In the genomic region with DNA sequence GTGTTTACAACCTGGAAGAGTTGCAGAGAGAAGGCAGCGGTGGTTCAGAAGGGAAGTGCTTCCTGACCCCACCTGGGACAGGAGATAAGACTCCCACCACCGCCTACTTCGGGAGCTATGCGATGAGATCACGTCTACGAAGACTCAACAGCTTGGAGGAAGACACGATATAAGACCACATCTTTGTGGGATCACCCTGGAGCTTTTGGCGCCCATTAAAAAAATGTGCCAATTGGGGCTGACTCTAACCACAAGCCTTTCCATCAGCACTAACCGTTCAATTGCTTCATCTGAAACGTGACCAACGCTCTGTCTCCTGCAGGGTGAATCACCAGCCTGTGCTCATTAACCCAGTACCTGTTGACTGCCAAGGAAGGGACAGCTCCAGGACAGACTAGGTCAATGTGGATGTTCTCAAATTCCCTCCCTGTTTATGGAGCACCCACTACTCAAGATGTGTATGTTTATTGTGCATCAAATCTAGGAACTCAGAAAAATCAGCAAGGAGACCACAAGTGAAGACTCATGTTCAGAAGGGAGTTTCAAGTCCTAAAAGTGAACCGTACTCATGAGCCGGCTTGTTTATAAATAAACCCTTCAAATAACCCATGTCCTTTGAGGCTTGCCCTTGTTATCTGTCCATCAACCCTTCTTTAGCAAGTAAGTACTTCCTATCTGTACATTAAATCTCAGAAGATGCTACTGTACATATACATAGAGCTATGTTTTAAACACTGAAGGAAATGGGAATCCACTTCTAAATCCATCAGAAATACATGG, we compare ENCODE assay signal across 17 cellular contexts.
DNase-seq lines count a peak whose midpoint lies in the region; ATAC-seq and TF ChIP-seq lines count a peak whose summit lies in the region.
"Had no signal": no experiment of that assay in that cellular context is flagged by ENCODE, and none has a peak within 500 bp of the region (broad histone marks: within the 10 kb centered on the region; RNA-seq: fewer than 3 reads in every experiment).

No MANE protein-coding gene starts in this region.

- TF ChIP-seq POLR2A in tibial nerve (IDR thresholded peaks at IDR 0.05) (no peak), esophagus muscularis mucosa (IDR thresholded peaks at IDR 0.05; ENCODE audit: low read depth) (no peak)

- intact Hi-C loops in left ventricle myocardium inferior (cut with micrococcal nuclease) (no loop called here), esophagus muscularis mucosa (cut with DNase I) (no loop called here)

- H3K27me3 ChIP-seq in right atrium auricular region (no peaks in the 10 kb centered on the region), left ventricle myocardium inferior (ENCODE audit: low read depth) (no peaks in the 10 kb centered on the region), tibial nerve (no peaks in the 10 kb centered on the region), esophagus muscularis mucosa (no peaks in the 10 kb centered on the region)
- H3K27me3 ChIP-seq: body of pancreas, transverse colon had no signal

- 75 to 80% methylated on average over 13 of the region's 13 CpGs for WGBS in tibial nerve, 2 donors
- 81% methylated on average over 13 of the region's 13 CpGs for WGBS in esophagus muscularis mucosa

- H3K36me3 ChIP-seq in right atrium auricular region (peaks cover 36% of the 10 kb centered on the region), left ventricle myocardium inferior (peaks cover 24% of the 10 kb centered on the region), tibial nerve (peaks cover under 1 to 49% (median 5%) of the 10 kb centered on the region in 3 donors), esophagus muscularis mucosa (peaks cover 19 to 47% (median 38%) of the 10 kb centered on the region in 4 donors)

- H3K4me3 ChIP-seq in right atrium auricular region (no peak overlapping the region), left ventricle myocardium inferior (no peak overlapping the region), fibroblast of villous mesenchyme (ENCODE audit: low read depth, low read length) (no peak overlapping the region), tibial nerve (no peak overlapping the region), esophagus muscularis mucosa (no peak overlapping the region)
- H3K4me3 ChIP-seq: A549, body of pancreas, GM12878, transverse colon had no signal

- TF ChIP-seq CTCF in right atrium auricular region (IDR thresholded peaks at IDR 0.05) = no peak
- TF ChIP-seq CTCF in left ventricle myocardium inferior (IDR thresholded peaks at IDR 0.05; ENCODE audit: borderline replicate concordance) = no peak
- no peak for TF ChIP-seq CTCF in fibroblast of villous mesenchyme (IDR thresholded peaks at IDR 0.05; ENCODE audit: insufficient read depth, low read depth, low read length)
- TF ChIP-seq CTCF in tibial nerve (IDR thresholded peaks at IDR 0.05) = no peak
- no peak for TF ChIP-seq CTCF in esophagus muscularis mucosa (IDR thresholded peaks at IDR 0.05)

- H3K27ac ChIP-seq in right atrium auricular region (no peak overlapping the region), left ventricle myocardium inferior (replicated peaks) (no peak overlapping the region), tibial nerve (peak overlapping the region in 1 of 4 donors; percentile 2), esophagus muscularis mucosa (replicated peaks in 1 of 4) (no peak overlapping the region)
- H3K27ac ChIP-seq: A549, body of pancreas, transverse colon had no signal

- DNase-seq in right atrium auricular region (ENCODE audit: low spot score) = peak; percentile 56
- DNase-seq in left ventricle myocardium inferior = no peak
- DNase-seq in T1000 (lab: John Stamatoyannopoulos, UW) = peak; percentile 59
- DNase-seq in fibroblast of villous mesenchyme (ENCODE audit: low read depth) = peak; percentile 72
- DNase-seq in tibial nerve (ENCODE audit: low spot score in 2 of 2) = no peak
- no peak for DNase-seq in stimulated activated CD4-positive, alpha-beta T cell treated with anti-CD3 and anti-CD28 coated beads, Interleukin-4, amount 100 ng/mL, for 1 hour
- no peak for DNase-seq in esophagus muscularis mucosa (ENCODE audit: extremely low spot score)
- DNase-seq: activated CD8-positive, alpha-beta memory T cell treated with anti-CD3 and anti-CD28 coated beads, Interleukin-2, amount 10 ng/mL, durations not matched to agents 7 days and 5 days; naive B cell; NCI-H146; stimulated activated CD4-positive, alpha-beta T cell treated with anti-CD3 and anti-CD28 coated beads, Interleukin-1b, Interleukin-23, amount 100 ng/mL, for 48 hours; transverse colon had no signal

- H3K4me1 ChIP-seq in right atrium auricular region (peaks cover 0 to 21% of the 10 kb centered on the region in 2 donors), left ventricle myocardium inferior (peaks cover 58% of the 10 kb centered on the region), tibial nerve (peaks cover 0 to 47% (median 8%) of the 10 kb centered on the region in 4 donors), esophagus muscularis mucosa (peaks cover 28 to 67% (median 41%) of the 10 kb centered on the region in 4 donors)
- H3K4me1 ChIP-seq: body of pancreas had no signal

- no peak for TF ChIP-seq EP300 in tibial nerve (IDR thresholded peaks at IDR 0.05)
- TF ChIP-seq EP300 in esophagus muscularis mucosa (IDR thresholded peaks at IDR 0.05) = no peak

- no peaks in the 10 kb centered on the region for H3K9me3 ChIP-seq in right atrium auricular region
- H3K9me3 ChIP-seq in left ventricle myocardium inferior (replicated peaks) = no peaks in the 10 kb centered on the region
- H3K9me3 ChIP-seq in tibial nerve = no peaks in the 10 kb centered on the region
- H3K9me3 ChIP-seq in esophagus muscularis mucosa = no peaks in the 10 kb centered on the region
- H3K9me3 ChIP-seq: A549, body of pancreas, transverse colon had no signal

- no peak for ATAC-seq in GM21737 (IDR thresholded peaks at IDR 0.05; ENCODE audit: unreplicated experiment)
- ATAC-seq: A549; activated CD8-positive, alpha-beta memory T cell treated with anti-CD3 and anti-CD28 coated beads, Interleukin-2, amount 10 ng/mL, durations not matched to agents 7 days and 5 days; body of pancreas; GM12878; Right ventricle myocardium inferior had no signal

Comparison
In these comparisons a context has a peak if more than half of its experiments do, and no peak if none do; other contexts are left out.
1. DNase-seq: peak in right atrium auricular region (single experiment), T1000 (single experiment) and fibroblast of villous mesenchyme (single experiment); none in left ventricle myocardium inferior (single experiment), tibial nerve (0 of 2), stimulated activated CD4-positive, alpha-beta T cell treated with anti-CD3 and anti-CD28 coated beads, Interleukin-4, amount 100 ng/mL, for 1 hour (single experiment) and esophagus muscularis mucosa (single experiment).